ENCODE assay signal across 1 cellular context in the genomic region with DNA sequence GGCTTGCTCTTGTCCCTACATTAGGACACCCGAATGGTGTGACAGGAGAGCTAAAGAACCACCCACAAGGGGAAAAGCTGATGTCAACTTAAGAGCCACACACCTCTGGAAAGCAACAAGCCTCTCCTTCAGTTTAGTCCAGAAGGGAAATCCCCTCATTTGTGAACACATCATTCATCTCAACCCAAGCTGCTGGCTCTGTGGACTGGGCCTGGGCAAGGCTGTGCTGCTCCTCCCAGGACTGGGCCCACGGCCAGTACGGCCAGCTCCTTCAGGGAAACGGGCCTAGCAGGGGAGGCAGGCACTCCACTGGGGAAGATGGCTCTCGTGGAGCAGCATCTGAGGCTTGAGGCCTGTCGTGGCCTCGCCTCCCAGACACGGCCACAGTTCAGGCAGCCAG.
TF ChIP-seq lines count a peak whose summit lies in the region.

No MANE protein-coding gene starts in this region.

TF ChIP-seq in HepG2, 621 proteins besides CTCF, POLR2A, EP300 and RAD21 (continues in another document):
- no peak for TF ChIP-seq SNAPC2 (CRISPR knock-in tag; IDR thresholded peaks at IDR 0.05)
- no peak for TF ChIP-seq ZBTB38 (CRISPR knock-in tag; IDR thresholded peaks at IDR 0.05)
- TF ChIP-seq, protein P1, sequence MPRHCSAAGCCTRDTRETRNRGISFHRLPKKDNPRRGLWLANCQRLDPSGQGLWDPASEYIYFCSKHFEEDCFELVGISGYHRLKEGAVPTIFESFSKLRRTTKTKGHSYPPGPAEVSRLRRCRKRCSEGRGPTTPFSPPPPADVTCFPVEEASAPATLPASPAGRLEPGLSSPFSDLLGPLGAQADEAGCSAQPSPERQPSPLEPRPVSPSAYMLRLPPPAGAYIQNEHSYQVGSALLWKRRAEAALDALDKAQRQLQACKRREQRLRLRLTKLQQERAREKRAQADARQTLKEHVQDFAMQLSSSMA (CRISPR knock-in tag; IDR thresholded peaks at IDR 0.05), result no peak
- TF ChIP-seq RXRA (CRISPR knock-in tag; IDR thresholded peaks at IDR 0.05), result 0 out of 2 replicates have a peak, but pooled peaks have one; percentile 25
- no peak for TF ChIP-seq ZIK1 (CRISPR knock-in tag; IDR thresholded peaks at IDR 0.05; ENCODE audit: borderline replicate concordance, low read depth)
- no peak for TF ChIP-seq PAF1 (CRISPR knock-in tag; IDR thresholded peaks at IDR 0.05)
- TF ChIP-seq, protein P2, sequence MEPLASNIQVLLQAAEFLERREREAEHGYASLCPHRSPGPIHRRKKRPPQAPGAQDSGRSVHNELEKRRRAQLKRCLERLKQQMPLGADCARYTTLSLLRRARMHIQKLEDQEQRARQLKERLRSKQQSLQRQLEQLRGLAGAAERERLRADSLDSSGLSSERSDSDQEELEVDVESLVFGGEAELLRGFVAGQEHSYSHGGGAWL (CRISPR knock-in tag; IDR thresholded peaks at IDR 0.05), result no peak
- TF ChIP-seq, protein P3, sequence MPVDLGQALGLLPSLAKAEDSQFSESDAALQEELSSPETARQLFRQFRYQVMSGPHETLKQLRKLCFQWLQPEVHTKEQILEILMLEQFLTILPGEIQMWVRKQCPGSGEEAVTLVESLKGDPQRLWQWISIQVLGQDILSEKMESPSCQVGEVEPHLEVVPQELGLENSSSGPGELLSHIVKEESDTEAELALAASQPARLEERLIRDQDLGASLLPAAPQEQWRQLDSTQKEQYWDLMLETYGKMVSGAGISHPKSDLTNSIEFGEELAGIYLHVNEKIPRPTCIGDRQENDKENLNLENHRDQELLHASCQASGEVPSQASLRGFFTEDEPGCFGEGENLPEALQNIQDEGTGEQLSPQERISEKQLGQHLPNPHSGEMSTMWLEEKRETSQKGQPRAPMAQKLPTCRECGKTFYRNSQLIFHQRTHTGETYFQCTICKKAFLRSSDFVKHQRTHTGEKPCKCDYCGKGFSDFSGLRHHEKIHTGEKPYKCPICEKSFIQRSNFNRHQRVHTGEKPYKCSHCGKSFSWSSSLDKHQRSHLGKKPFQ (CRISPR knock-in tag; IDR thresholded peaks at IDR 0.05; ENCODE audit: insufficient replicate concordance), result no peak
- TF ChIP-seq, protein P4, sequence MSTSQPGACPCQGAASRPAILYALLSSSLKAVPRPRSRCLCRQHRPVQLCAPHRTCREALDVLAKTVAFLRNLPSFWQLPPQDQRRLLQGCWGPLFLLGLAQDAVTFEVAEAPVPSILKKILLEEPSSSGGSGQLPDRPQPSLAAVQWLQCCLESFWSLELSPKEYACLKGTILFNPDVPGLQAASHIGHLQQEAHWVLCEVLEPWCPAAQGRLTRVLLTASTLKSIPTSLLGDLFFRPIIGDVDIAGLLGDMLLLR (CRISPR knock-in tag; IDR thresholded peaks at IDR 0.05), result no peak
- TF ChIP-seq ZNF121 (CRISPR knock-in tag; IDR thresholded peaks at IDR 0.05), result no peak
- TF ChIP-seq, protein P5, sequence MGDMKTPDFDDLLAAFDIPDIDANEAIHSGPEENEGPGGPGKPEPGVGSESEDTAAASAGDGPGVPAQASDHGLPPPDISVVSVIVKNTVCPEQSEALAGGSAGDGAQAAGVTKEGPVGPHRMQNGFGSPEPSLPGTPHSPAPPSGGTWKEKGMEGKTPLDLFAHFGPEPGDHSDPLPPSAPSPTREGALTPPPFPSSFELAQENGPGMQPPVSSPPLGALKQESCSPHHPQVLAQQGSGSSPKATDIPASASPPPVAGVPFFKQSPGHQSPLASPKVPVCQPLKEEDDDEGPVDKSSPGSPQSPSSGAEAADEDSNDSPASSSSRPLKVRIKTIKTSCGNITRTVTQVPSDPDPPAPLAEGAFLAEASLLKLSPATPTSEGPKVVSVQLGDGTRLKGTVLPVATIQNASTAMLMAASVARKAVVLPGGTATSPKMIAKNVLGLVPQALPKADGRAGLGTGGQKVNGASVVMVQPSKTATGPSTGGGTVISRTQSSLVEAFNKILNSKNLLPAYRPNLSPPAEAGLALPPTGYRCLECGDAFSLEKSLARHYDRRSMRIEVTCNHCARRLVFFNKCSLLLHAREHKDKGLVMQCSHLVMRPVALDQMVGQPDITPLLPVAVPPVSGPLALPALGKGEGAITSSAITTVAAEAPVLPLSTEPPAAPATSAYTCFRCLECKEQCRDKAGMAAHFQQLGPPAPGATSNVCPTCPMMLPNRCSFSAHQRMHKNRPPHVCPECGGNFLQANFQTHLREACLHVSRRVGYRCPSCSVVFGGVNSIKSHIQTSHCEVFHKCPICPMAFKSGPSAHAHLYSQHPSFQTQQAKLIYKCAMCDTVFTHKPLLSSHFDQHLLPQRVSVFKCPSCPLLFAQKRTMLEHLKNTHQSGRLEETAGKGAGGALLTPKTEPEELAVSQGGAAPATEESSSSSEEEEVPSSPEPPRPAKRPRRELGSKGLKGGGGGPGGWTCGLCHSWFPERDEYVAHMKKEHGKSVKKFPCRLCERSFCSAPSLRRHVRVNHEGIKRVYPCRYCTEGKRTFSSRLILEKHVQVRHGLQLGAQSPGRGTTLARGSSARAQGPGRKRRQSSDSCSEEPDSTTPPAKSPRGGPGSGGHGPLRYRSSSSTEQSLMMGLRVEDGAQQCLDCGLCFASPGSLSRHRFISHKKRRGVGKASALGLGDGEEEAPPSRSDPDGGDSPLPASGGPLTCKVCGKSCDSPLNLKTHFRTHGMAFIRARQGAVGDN (CRISPR knock-in tag; IDR thresholded peaks at IDR 0.05), result peak; percentile 31; the same call in 1 of the 2 replicates
- no peak for TF ChIP-seq ZNF746 (CRISPR knock-in tag; IDR thresholded peaks at IDR 0.05)
- TF ChIP-seq ZNF768 (CRISPR knock-in tag; IDR thresholded peaks at IDR 0.05), result peak; percentile 40; the same call in 1 of the 2 replicates
- TF ChIP-seq, protein P6, sequence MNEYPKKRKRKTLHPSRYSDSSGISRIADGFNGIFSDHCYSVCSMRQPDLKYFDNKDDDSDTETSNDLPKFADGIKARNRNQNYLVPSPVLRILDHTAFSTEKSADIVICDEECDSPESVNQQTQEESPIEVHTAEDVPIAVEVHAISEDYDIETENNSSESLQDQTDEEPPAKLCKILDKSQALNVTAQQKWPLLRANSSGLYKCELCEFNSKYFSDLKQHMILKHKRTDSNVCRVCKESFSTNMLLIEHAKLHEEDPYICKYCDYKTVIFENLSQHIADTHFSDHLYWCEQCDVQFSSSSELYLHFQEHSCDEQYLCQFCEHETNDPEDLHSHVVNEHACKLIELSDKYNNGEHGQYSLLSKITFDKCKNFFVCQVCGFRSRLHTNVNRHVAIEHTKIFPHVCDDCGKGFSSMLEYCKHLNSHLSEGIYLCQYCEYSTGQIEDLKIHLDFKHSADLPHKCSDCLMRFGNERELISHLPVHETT (CRISPR knock-in tag; conservative IDR thresholded peaks at IDR 0.05), result no peak
- no peak for TF ChIP-seq ZNF747 (CRISPR knock-in tag; IDR thresholded peaks at IDR 0.05; ENCODE audit: borderline replicate concordance)
- TF ChIP-seq MAFF (IDR thresholded peaks at IDR 0.05; ENCODE audit: low read depth, low read length), result no peak
- TF ChIP-seq, protein P7, sequence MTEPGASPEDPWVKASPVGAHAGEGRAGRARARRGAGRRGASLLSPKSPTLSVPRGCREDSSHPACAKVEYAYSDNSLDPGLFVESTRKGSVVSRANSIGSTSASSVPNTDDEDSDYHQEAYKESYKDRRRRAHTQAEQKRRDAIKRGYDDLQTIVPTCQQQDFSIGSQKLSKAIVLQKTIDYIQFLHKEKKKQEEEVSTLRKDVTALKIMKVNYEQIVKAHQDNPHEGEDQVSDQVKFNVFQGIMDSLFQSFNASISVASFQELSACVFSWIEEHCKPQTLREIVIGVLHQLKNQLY (CRISPR knock-in tag; IDR thresholded peaks at IDR 0.05), result no peak
- no peak for TF ChIP-seq ZNF17 (CRISPR knock-in tag; IDR thresholded peaks at IDR 0.05)
- no peak for TF ChIP-seq ZNF737 (CRISPR knock-in tag; IDR thresholded peaks at IDR 0.05; ENCODE audit: borderline replicate concordance)
- TF ChIP-seq, protein P8, sequence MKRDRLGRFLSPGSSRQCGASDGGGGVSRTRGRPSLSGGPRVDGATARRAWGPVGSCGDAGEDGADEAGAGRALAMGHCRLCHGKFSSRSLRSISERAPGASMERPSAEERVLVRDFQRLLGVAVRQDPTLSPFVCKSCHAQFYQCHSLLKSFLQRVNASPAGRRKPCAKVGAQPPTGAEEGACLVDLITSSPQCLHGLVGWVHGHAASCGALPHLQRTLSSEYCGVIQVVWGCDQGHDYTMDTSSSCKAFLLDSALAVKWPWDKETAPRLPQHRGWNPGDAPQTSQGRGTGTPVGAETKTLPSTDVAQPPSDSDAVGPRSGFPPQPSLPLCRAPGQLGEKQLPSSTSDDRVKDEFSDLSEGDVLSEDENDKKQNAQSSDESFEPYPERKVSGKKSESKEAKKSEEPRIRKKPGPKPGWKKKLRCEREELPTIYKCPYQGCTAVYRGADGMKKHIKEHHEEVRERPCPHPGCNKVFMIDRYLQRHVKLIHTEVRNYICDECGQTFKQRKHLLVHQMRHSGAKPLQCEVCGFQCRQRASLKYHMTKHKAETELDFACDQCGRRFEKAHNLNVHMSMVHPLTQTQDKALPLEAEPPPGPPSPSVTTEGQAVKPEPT (CRISPR knock-in tag; IDR thresholded peaks at IDR 0.05; ENCODE audit: low read depth), result no peak
- TF ChIP-seq BRD4 (CRISPR knock-in tag; IDR thresholded peaks at IDR 0.05), result no peak
- TF ChIP-seq ZFY (CRISPR knock-in tag; IDR thresholded peaks at IDR 0.05), result 0 out of 2 replicates have a peak, but pooled peaks have one; percentile 6
- TF ChIP-seq ZNF256 (CRISPR knock-in tag; conservative IDR thresholded peaks at IDR 0.05), result no peak
- TF ChIP-seq, protein P9, sequence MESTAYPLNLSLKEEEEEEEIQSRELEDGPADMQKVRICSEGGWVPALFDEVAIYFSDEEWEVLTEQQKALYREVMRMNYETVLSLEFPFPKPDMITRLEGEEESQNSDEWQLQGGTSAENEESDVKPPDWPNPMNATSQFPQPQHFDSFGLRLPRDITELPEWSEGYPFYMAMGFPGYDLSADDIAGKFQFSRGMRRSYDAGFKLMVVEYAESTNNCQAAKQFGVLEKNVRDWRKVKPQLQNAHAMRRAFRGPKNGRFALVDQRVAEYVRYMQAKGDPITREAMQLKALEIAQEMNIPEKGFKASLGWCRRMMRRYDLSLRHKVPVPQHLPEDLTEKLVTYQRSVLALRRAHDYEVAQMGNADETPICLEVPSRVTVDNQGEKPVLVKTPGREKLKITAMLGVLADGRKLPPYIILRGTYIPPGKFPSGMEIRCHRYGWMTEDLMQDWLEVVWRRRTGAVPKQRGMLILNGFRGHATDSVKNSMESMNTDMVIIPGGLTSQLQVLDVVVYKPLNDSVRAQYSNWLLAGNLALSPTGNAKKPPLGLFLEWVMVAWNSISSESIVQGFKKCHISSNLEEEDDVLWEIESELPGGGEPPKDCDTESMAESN (CRISPR knock-in tag; conservative IDR thresholded peaks at IDR 0.05), result no peak
- no peak for TF ChIP-seq ARNT (IDR thresholded peaks at IDR 0.05)
- peak; percentile 56 for TF ChIP-seq AGO2 (optimal IDR thresholded peaks at IDR 0.05; ENCODE audit: low read depth, low read length)
- no peak for TF ChIP-seq MAF1 (CRISPR knock-in tag; IDR thresholded peaks at IDR 0.05; ENCODE audit: borderline replicate concordance)
- TF ChIP-seq, protein P10, sequence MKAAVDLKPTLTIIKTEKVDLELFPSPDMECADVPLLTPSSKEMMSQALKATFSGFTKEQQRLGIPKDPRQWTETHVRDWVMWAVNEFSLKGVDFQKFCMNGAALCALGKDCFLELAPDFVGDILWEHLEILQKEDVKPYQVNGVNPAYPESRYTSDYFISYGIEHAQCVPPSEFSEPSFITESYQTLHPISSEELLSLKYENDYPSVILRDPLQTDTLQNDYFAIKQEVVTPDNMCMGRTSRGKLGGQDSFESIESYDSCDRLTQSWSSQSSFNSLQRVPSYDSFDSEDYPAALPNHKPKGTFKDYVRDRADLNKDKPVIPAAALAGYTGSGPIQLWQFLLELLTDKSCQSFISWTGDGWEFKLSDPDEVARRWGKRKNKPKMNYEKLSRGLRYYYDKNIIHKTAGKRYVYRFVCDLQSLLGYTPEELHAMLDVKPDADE (CRISPR knock-in tag; IDR thresholded peaks at IDR 0.05), result no peak
- TF ChIP-seq NFIC (IDR thresholded peaks at IDR 0.05; ENCODE audit: low read length), result no peak
- no peak for TF ChIP-seq GTF2F1 (IDR thresholded peaks at IDR 0.05; ENCODE audit: low read length)
- no peak for TF ChIP-seq ZSCAN29 (CRISPR knock-in tag; conservative IDR thresholded peaks at IDR 0.05)
- no peak for TF ChIP-seq ZNF292 (CRISPR knock-in tag; IDR thresholded peaks at IDR 0.05; ENCODE audit: borderline replicate concordance, low read depth)
- TF ChIP-seq, protein P11, sequence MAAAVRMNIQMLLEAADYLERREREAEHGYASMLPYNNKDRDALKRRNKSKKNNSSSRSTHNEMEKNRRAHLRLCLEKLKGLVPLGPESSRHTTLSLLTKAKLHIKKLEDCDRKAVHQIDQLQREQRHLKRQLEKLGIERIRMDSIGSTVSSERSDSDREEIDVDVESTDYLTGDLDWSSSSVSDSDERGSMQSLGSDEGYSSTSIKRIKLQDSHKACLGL (CRISPR knock-in tag; IDR thresholded peaks at IDR 0.05), result no peak
- no peak for TF ChIP-seq ZNF225 (CRISPR knock-in tag; IDR thresholded peaks at IDR 0.05)
- TF ChIP-seq, protein P12, sequence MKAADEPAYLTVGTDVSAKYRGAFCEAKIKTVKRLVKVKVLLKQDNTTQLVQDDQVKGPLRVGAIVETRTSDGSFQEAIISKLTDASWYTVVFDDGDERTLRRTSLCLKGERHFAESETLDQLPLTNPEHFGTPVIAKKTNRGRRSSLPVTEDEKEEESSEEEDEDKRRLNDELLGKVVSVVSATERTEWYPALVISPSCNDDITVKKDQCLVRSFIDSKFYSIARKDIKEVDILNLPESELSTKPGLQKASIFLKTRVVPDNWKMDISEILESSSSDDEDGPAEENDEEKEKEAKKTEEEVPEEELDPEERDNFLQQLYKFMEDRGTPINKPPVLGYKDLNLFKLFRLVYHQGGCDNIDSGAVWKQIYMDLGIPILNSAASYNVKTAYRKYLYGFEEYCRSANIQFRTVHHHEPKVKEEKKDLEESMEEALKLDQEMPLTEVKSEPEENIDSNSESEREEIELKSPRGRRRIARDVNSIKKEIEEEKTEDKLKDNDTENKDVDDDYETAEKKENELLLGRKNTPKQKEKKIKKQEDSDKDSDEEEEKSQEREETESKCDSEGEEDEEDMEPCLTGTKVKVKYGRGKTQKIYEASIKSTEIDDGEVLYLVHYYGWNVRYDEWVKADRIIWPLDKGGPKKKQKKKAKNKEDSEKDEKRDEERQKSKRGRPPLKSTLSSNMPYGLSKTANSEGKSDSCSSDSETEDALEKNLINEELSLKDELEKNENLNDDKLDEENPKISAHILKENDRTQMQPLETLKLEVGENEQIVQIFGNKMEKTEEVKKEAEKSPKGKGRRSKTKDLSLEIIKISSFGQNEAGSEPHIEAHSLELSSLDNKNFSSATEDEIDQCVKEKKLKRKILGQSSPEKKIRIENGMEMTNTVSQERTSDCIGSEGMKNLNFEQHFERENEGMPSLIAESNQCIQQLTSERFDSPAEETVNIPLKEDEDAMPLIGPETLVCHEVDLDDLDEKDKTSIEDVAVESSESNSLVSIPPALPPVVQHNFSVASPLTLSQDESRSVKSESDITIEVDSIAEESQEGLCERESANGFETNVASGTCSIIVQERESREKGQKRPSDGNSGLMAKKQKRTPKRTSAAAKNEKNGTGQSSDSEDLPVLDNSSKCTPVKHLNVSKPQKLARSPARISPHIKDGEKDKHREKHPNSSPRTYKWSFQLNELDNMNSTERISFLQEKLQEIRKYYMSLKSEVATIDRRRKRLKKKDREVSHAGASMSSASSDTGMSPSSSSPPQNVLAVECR (CRISPR knock-in tag; IDR thresholded peaks at IDR 0.05; ENCODE audit: borderline replicate concordance), result no peak
